10 cellular contexts compared by ENCODE assay signal in genomic region chr4:105551968-105552746, GRCh38. TPM values are rescaled to one million over a fixed set of nuclear protein-coding genes. Genes with fewer than 3 reads are reported as not detected.
DNase-seq lines count a peak whose midpoint lies in the region; ATAC-seq and TF ChIP-seq lines count a peak whose summit lies in the region.
"Had no signal": no experiment of that assay in that cellular context is flagged by ENCODE, and none has a peak within 500 bp of the region (broad histone marks: within the 10 kb centered on the region; RNA-seq: fewer than 3 reads in every experiment).

Gene ARHGEF38, plus strand, starts transcription at chr4:105552620. Its CDS starts 146 bp downstream, at chr4:105552766.

- peaks cover 11% of the 10 kb centered on the region for H3K4me1 ChIP-seq in Loucy (ENCODE audit: insufficient read depth, low read length, poor library complexity, severe bottlenecking)

- TF ChIP-seq CTCF in Loucy (conservative IDR thresholded peaks at IDR 0.05; ENCODE audit: low read length) (no peak), WTC11 (IDR thresholded peaks at IDR 0.05) (no peak)

- H3K27ac Mint-ChIP-seq in WTC11 = no peak within 1 kb of the TSS
- H3K27ac Mint-ChIP-seq in activated CD4-positive, alpha-beta T cell treated with anti-CD3 and anti-CD28 coated beads, Interleukin-2, amount 10 ng/mL, durations not matched to agents 7 days and 5 days = no peak within 1 kb of the TSS
- H3K27ac Mint-ChIP-seq: CD4-positive, CD25-positive, alpha-beta regulatory T cell had no signal

- peak within 1 kb of the TSS; percentile 62; the same call in 1 of the 2 replicates for H2AFZ ChIP-seq in Loucy (ENCODE audit: low read length)

- POLR2A ChIA-PET in WTC11 (lab: Charles Lee) = no interaction called here
- POLR2A ChIA-PET in activated CD4-positive, alpha-beta T cell treated with anti-CD3 and anti-CD28 coated beads, Interleukin-2, amount 10 ng/mL, durations not matched to agents 7 days and 5 days (lab: Charles Lee) = no interaction called here

- no peak within 1 kb of the TSS for H3K4me3 Mint-ChIP-seq in WTC11
- H3K4me3 Mint-ChIP-seq in activated CD4-positive, alpha-beta T cell treated with anti-CD3 and anti-CD28 coated beads, Interleukin-2, amount 10 ng/mL, durations not matched to agents 7 days and 5 days = no peak within 1 kb of the TSS
- H3K4me3 Mint-ChIP-seq: CD4-positive, CD25-positive, alpha-beta regulatory T cell had no signal

- H3K4me3 ChIP-seq in Loucy (ENCODE audit: low read length, poor library complexity, severe bottlenecking) = peak within 1 kb of the TSS; percentile 12

- H3F3A ChIP-seq in Loucy (ENCODE audit: low read depth) = no peaks in the 10 kb centered on the region

- peak within 1 kb of the TSS; percentile 36 for H3K4me2 ChIP-seq in Loucy (ENCODE audit: low read depth, low read length, poor library complexity, severe bottlenecking)

- no peaks in the 10 kb centered on the region for H3K36me3 ChIP-seq in Loucy (ENCODE audit: insufficient read depth, low read length)

- peak; percentile 86 for DNase-seq in ACHN
- peak; percentile 12 for DNase-seq in WTC11 (ENCODE audit: low spot score)
- DNase-seq in left kidney (ENCODE audit: low read depth, low spot score) = peak; percentile 80
- no peak for DNase-seq in activated CD4-positive, alpha-beta T cell treated with anti-CD3 and anti-CD28 coated beads, Interleukin-2, amount 10 ng/mL, durations not matched to agents 7 days and 5 days
- DNase-seq in activated gamma-delta T cell treated with Interleukin-2 at 50 U/mL for 16 hours = no peak
- DNase-seq in KBM-7 = no peak
- no peak for DNase-seq in stimulated activated CD4-positive, alpha-beta T cell treated with anti-CD3 and anti-CD28 coated beads, Interleukin-1b, Interleukin-23, amount 100 ng/mL, for 48 hours
- DNase-seq: CD4-positive, CD25-positive, alpha-beta regulatory T cell; NCI-H446 treated with DMSO at 0.1 percent for 48 hours had no signal

- peaks cover 100% of the 10 kb centered on the region for H3K27me3 Mint-ChIP-seq in WTC11 (ENCODE audit: low read depth)
- H3K27me3 Mint-ChIP-seq in activated CD4-positive, alpha-beta T cell treated with anti-CD3 and anti-CD28 coated beads, Interleukin-2, amount 10 ng/mL, durations not matched to agents 7 days and 5 days = peaks cover 3% of the 10 kb centered on the region

- H3K9me3 Mint-ChIP-seq in WTC11 = no peaks in the 10 kb centered on the region
- no peaks in the 10 kb centered on the region for H3K9me3 Mint-ChIP-seq in activated CD4-positive, alpha-beta T cell treated with anti-CD3 and anti-CD28 coated beads, Interleukin-2, amount 10 ng/mL, durations not matched to agents 7 days and 5 days

- H3K9me3 ChIP-seq in Loucy (ENCODE audit: insufficient read depth, low read depth, low read length) = no peaks in the 10 kb centered on the region

- CTCF ChIA-PET in WTC11 (lab: Charles Lee) = no interaction called here
- CTCF ChIA-PET in activated CD4-positive, alpha-beta T cell treated with anti-CD3 and anti-CD28 coated beads, Interleukin-2, amount 10 ng/mL, durations not matched to agents 7 days and 5 days (lab: Charles Lee) = no interaction called here

- no peaks in the 10 kb centered on the region for H3K79me2 ChIP-seq in Loucy (ENCODE audit: insufficient read depth, low read length)

- in situ Hi-C loops in ACHN (cut with HindIII; ENCODE audit: low pct_ligation_motif_present, low pct_unique_long_range_greater_than_20kb, low sequenced_read_pairs) = no loop called here
- in situ Hi-C loops in KBM-7 (cut with MboI; ENCODE audit: low pct_unique_long_range_greater_than_20kb, low sequenced_read_pairs) = no loop called here

- ATAC-seq in WTC11 = peak; percentile 57

- no peaks in the 10 kb centered on the region for H4K20me1 ChIP-seq in Loucy (ENCODE audit: insufficient read depth, low read length, poor library complexity, severe bottlenecking)

- H3K4me1 Mint-ChIP-seq in WTC11 = peaks cover 16% of the 10 kb centered on the region
- H3K4me1 Mint-ChIP-seq in activated CD4-positive, alpha-beta T cell treated with anti-CD3 and anti-CD28 coated beads, Interleukin-2, amount 10 ng/mL, durations not matched to agents 7 days and 5 days = no peaks in the 10 kb centered on the region
- H3K4me1 Mint-ChIP-seq: CD4-positive, CD25-positive, alpha-beta regulatory T cell had no signal

- no peaks in the 10 kb centered on the region for H3K9me2 ChIP-seq in Loucy (replicated peaks; ENCODE audit: low read depth, low read length)

- H3K27me3 ChIP-seq in Loucy (ENCODE audit: insufficient read depth, low read length, poor library complexity, severe bottlenecking) = no peaks in the 10 kb centered on the region

- H3K9ac ChIP-seq in Loucy (ENCODE audit: low read depth, low read length, poor library complexity, severe bottlenecking) = no peak within 1 kb of the TSS

- H3K36me3 Mint-ChIP-seq in WTC11 = no peaks in the 10 kb centered on the region
- no peaks in the 10 kb centered on the region for H3K36me3 Mint-ChIP-seq in activated CD4-positive, alpha-beta T cell treated with anti-CD3 and anti-CD28 coated beads, Interleukin-2, amount 10 ng/mL, durations not matched to agents 7 days and 5 days (ENCODE audit: low read depth)
- H3K36me3 Mint-ChIP-seq: CD4-positive, CD25-positive, alpha-beta regulatory T cell had no signal

TF ChIP-seq in WTC11, 78 proteins besides CTCF, POLR2A, EP300 and RAD21:
- TF ChIP-seq CREM (CRISPR knock-in tag; IDR thresholded peaks at IDR 0.05) = no peak
- no peak for TF ChIP-seq ZNF532 (CRISPR knock-in tag; IDR thresholded peaks at IDR 0.05; ENCODE audit: borderline replicate concordance)
- no peak for TF ChIP-seq MYBL2 (CRISPR knock-in tag; IDR thresholded peaks at IDR 0.05)
- TF ChIP-seq ZNF416 (CRISPR knock-in tag; IDR thresholded peaks at IDR 0.05) = no peak
- TF ChIP-seq SMAD3 (CRISPR knock-in tag; IDR thresholded peaks at IDR 0.05; ENCODE audit: borderline replicate concordance) = no peak

RNA-seq across cellular contexts. Expression of gene ARHGEF38, which starts in this region (rescaled TPM):
- total RNA-seq in WTC11 (2021) = not detected in 3 replicates
- total RNA-seq in activated CD4-positive, alpha-beta T cell treated with anti-CD3 and anti-CD28 coated beads, Interleukin-2, amount 10 ng/mL, durations not matched to agents 7 days and 5 days = not detected
- total RNA-seq: CD4-positive, CD25-positive, alpha-beta regulatory T cell had no signal

Comparison
In these comparisons a context has a peak if more than half of its experiments do, and no peak if none do; other contexts are left out.
1. Peak in DNase-seq and ATAC-seq in WTC11; RNA of the gene not detected or under 1 TPM.
2. DNase-seq: peak in ACHN (single experiment) and left kidney (single experiment); none in activated CD4-positive, alpha-beta T cell treated with anti-CD3 and anti-CD28 coated beads, Interleukin-2, amount 10 ng/mL, durations not matched to agents 7 days and 5 days (single experiment), activated gamma-delta T cell treated with Interleukin-2 at 50 U/mL for 16 hours (single experiment), KBM-7 (single experiment) and stimulated activated CD4-positive, alpha-beta T cell treated with anti-CD3 and anti-CD28 coated beads, Interleukin-1b, Interleukin-23, amount 100 ng/mL, for 48 hours (single experiment).